ENCODE assay signal across 9 cellular contexts in the genomic region with DNA sequence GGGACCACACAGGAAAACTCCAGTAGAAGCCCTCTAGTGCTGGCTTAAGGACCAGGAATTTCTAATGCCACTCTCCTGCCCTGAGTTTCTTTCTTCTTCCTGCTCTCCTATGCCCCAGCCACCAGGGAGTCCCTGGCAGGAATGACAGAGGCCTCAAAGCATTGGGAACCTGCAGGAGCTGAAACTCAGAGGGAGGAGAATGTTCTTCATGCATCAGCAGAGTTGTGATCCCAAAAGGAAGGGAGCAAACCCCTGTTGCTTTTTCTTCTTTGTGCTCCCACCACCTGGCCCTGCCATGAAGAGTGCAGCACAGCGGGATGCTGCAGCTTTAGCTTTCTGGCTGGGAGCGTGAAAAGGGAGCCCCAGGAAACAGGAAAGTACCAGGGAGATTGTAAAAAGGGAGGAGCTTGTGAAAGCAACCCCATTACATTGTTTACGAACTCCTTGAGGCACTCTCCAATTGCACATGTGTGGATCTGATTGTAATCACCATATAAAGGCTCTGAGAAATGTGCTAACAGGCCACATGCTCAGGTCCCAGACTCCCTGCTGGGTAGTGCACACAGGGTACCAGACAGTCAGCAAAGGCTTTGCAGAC. TPM values are rescaled to one million over a fixed set of nuclear protein-coding genes. Genes with fewer than 3 reads are reported as not detected.
DNase-seq lines count a peak whose midpoint lies in the region; ATAC-seq and TF ChIP-seq lines count a peak whose summit lies in the region.
"Had no signal": no experiment of that assay in that cellular context is flagged by ENCODE, and none has a peak within 500 bp of the region (broad histone marks: within the 10 kb centered on the region; RNA-seq: fewer than 3 reads in every experiment).

No MANE protein-coding gene starts in this region.

- no TSS peak for BruUV-seq in Panc1 (replicated peaks; lab: Mats Ljungman, UMichigan)

- peaks cover 0 to 50% (median 0%) of the 10 kb centered on the region in 11 experiments; a peak in 5 of 22 replicates for H3K27me3 ChIP-seq in BLaER1 treated with 17β-estradiol and CSF1 and Interleukin-3, amounts not matched to agents 10 nM and 100 nM
- H3K27me3 ChIP-seq in Panc1 (ENCODE audit: control insufficient read depth, insufficient read depth, low read length), result no peaks in the 10 kb centered on the region
- H3K27me3 ChIP-seq in iPS DF 6.9 (ENCODE audit: control insufficient read depth, insufficient read depth, low read length), result no peaks in the 10 kb centered on the region
- H3K27me3 ChIP-seq in MG63, result no peaks in the 10 kb centered on the region
- no peaks in the 10 kb centered on the region for H3K27me3 ChIP-seq in CD8-positive, alpha-beta T cell (ENCODE audit: insufficient read depth, low read length)

- in situ Hi-C loops in Panc1 (cut with HindIII; ENCODE audit: low pct_unique_long_range_greater_than_20kb, low sequenced_read_pairs), result no loop called here

- H3K9ac ChIP-seq in BLaER1 treated with 17β-estradiol and CSF1 and Interleukin-3, amounts not matched to agents 10 nM and 100 nM, result no peak overlapping the region

- no peak overlapping the region for H3K27ac Mint-ChIP-seq in CD8-positive, alpha-beta T cell
- H3K27ac Mint-ChIP-seq: stimulated activated effector memory CD8-positive, alpha-beta T cell treated with anti-CD3 and anti-CD28 coated beads, Interleukin-12 subunit alpha, Interleukin-12 subunit beta, amount 100 ng/mL, for 72 hours had no signal

- H3K4me3 Mint-ChIP-seq in CD8-positive, alpha-beta T cell, result no peak overlapping the region
- H3K4me3 Mint-ChIP-seq: stimulated activated effector memory CD8-positive, alpha-beta T cell treated with anti-CD3 and anti-CD28 coated beads, Interleukin-12 subunit alpha, Interleukin-12 subunit beta, amount 100 ng/mL, for 72 hours had no signal

- CTCF ChIA-PET in Panc1 (lab: Charles Lee), result interaction anchor here (1.1 kb wide), 1 partner anchor 34 kb away, joined by 9 read pairs; a partner anchor contains a TSS
- CTCF ChIA-PET in CD8-positive, alpha-beta T cell (lab: Charles Lee), result interaction anchor here (3.3 kb wide), 1 partner anchor 9 kb away, joined by 15 read pairs; no protein-coding TSS in a partner anchor

- H3K27me3 Mint-ChIP-seq in CD8-positive, alpha-beta T cell (ENCODE audit: low read depth), result peaks cover 10% of the 10 kb centered on the region

- H3K4me2 ChIP-seq in BLaER1 treated with 17β-estradiol and CSF1 and Interleukin-3, amounts not matched to agents 10 nM and 100 nM, result peak overlapping the region in 10 of 11 experiments; percentile 0 to 74 (median 50); a peak in 18 of 22 replicates

- intact Hi-C loops in Panc1 (cut with micrococcal nuclease; ENCODE audit: unreplicated experiment), result no loop called here
- intact Hi-C loops in CD8-positive, alpha-beta T cell (cut with DNase I, micrococcal nuclease), result no loop called here

- no peaks in the 10 kb centered on the region for H3K9me3 Mint-ChIP-seq in CD8-positive, alpha-beta T cell
- H3K9me3 Mint-ChIP-seq: stimulated activated effector memory CD8-positive, alpha-beta T cell treated with anti-CD3 and anti-CD28 coated beads, Interleukin-12 subunit alpha, Interleukin-12 subunit beta, amount 100 ng/mL, for 72 hours had no signal

- H3K36me3 Mint-ChIP-seq in CD8-positive, alpha-beta T cell, result no peaks in the 10 kb centered on the region
- H3K36me3 Mint-ChIP-seq: stimulated activated effector memory CD8-positive, alpha-beta T cell treated with anti-CD3 and anti-CD28 coated beads, Interleukin-12 subunit alpha, Interleukin-12 subunit beta, amount 100 ng/mL, for 72 hours had no signal

- ATAC-seq in Panc1, result peak; percentile 82
- ATAC-seq in CD8-positive, alpha-beta T cell, result no peak
- ATAC-seq: stimulated activated effector memory CD8-positive, alpha-beta T cell treated with anti-CD3 and anti-CD28 coated beads, Interleukin-12 subunit alpha, Interleukin-12 subunit beta, amount 100 ng/mL, for 72 hours had no signal

- peak; percentile 10; the same call in 1 of the 2 replicates for TF ChIP-seq CTCF in Panc1 (IDR thresholded peaks at IDR 0.05)
- TF ChIP-seq CTCF in CD8-positive, alpha-beta T cell (IDR thresholded peaks at IDR 0.05), result no peak

- WGBS in iPS DF 6.9 (ENCODE audit: insufficient coverage, insufficient read length), result no CpG with 5 or more reads among the region's 3 CpGs

- H3K9me3 ChIP-seq in BLaER1 treated with 17β-estradiol and CSF1 and Interleukin-3, amounts not matched to agents 10 nM and 100 nM (replicated peaks in 1 of 11), result no peaks in the 10 kb centered on the region
- peaks cover 11% of the 10 kb centered on the region; the same call in 1 of the 2 replicates for H3K9me3 ChIP-seq in Panc1 (ENCODE audit: control insufficient read depth, insufficient read depth, low read depth, low read length)
- no peaks in the 10 kb centered on the region for H3K9me3 ChIP-seq in iPS DF 6.9 (ENCODE audit: control insufficient read depth, insufficient read depth, low read length)
- H3K9me3 ChIP-seq in MG63, result no peaks in the 10 kb centered on the region
- no peaks in the 10 kb centered on the region for H3K9me3 ChIP-seq in CD8-positive, alpha-beta T cell (ENCODE audit: low read length)

- POLR2A ChIA-PET in Panc1 (lab: Charles Lee), result interaction anchor here (0.7 to 0.9 kb wide), 2 partner anchors 45 to 126 kb away, joined by 3 read pairs; no protein-coding TSS in a partner anchor
- POLR2A ChIA-PET in CD8-positive, alpha-beta T cell (lab: Charles Lee), result interaction anchor here (1.0 kb wide), 1 partner anchor 15 kb away, joined by 3 read pairs; no protein-coding TSS in a partner anchor

- peaks cover 10 to 34% (median 19%) of the 10 kb centered on the region in 10 experiments; a peak in 17 of 20 replicates for H3K4me1 ChIP-seq in BLaER1 treated with 17β-estradiol and CSF1 and Interleukin-3, amounts not matched to agents 10 nM and 100 nM
- H3K4me1 ChIP-seq in Panc1 (ENCODE audit: control insufficient read depth, insufficient read depth, low read length) (peaks cover 32% of the 10 kb centered on the region), iPS DF 6.9 (ENCODE audit: control insufficient read depth, insufficient read depth, low read length) (peaks cover 5% of the 10 kb centered on the region)
- H3K4me1 ChIP-seq in CD8-positive, alpha-beta T cell (ENCODE audit: insufficient read depth, low read length), result no peaks in the 10 kb centered on the region

- no peaks in the 10 kb centered on the region for H3K36me3 ChIP-seq in BLaER1 treated with 17β-estradiol and CSF1 and Interleukin-3, amounts not matched to agents 10 nM and 100 nM
- H3K36me3 ChIP-seq in Panc1 (ENCODE audit: control insufficient read depth, insufficient read depth, low read length), result no peaks in the 10 kb centered on the region
- H3K36me3 ChIP-seq in iPS DF 6.9 (ENCODE audit: control insufficient read depth, insufficient read depth, low read length), result no peaks in the 10 kb centered on the region
- no peaks in the 10 kb centered on the region for H3K36me3 ChIP-seq in MG63
- H3K36me3 ChIP-seq in CD8-positive, alpha-beta T cell (ENCODE audit: insufficient read depth, low read length), result no peaks in the 10 kb centered on the region

- peaks cover 0 to 6% (median 0%) of the 10 kb centered on the region in 11 experiments; a peak in 1 of 22 replicates for H4K20me1 ChIP-seq in BLaER1 treated with 17β-estradiol and CSF1 and Interleukin-3, amounts not matched to agents 10 nM and 100 nM

- H3K4me1 Mint-ChIP-seq in CD8-positive, alpha-beta T cell (ENCODE audit: low read depth), result no peaks in the 10 kb centered on the region
- H3K4me1 Mint-ChIP-seq: stimulated activated effector memory CD8-positive, alpha-beta T cell treated with anti-CD3 and anti-CD28 coated beads, Interleukin-12 subunit alpha, Interleukin-12 subunit beta, amount 100 ng/mL, for 72 hours had no signal

- H3K27ac ChIP-seq in BLaER1 treated with 17β-estradiol and CSF1 and Interleukin-3, amounts not matched to agents 10 nM and 100 nM, result no peak overlapping the region
- H3K27ac ChIP-seq in Panc1 (ENCODE audit: low read length), result peak overlapping the region; percentile 78
- peak overlapping the region; percentile 76 for H3K27ac ChIP-seq in iPS DF 6.9 (ENCODE audit: low read length)
- H3K27ac ChIP-seq in CD8-positive, alpha-beta T cell (ENCODE audit: low read depth, low read length), result no peak overlapping the region

- peak; percentile 97 for DNase-seq in NCI-H1092 (lab: John Stamatoyannopoulos, UW)
- DNase-seq in Panc1 (ENCODE audit: low read depth, low spot score), result no peak
- DNase-seq in iPS DF 6.9 (ENCODE audit: low read depth, low spot score), result peak; percentile 55
- no peak for DNase-seq in MG63
- no peak for DNase-seq in CD8-positive, alpha-beta T cell
- DNase-seq in nucleus accumbens (lab: John Stamatoyannopoulos, UW), result no peak
- no peak for DNase-seq in activated CD8-positive, alpha-beta memory T cell treated with anti-CD3 and anti-CD28 coated beads, Interleukin-2, amount 50 U/mL, for 4 hours

- H3K4me3 ChIP-seq in BLaER1 treated with 17β-estradiol and CSF1 and Interleukin-3, amounts not matched to agents 10 nM and 100 nM, result no peak overlapping the region
- H3K4me3 ChIP-seq in Panc1 (ENCODE audit: low read depth in 2 of 2, low read length in 2 of 2), result no peak overlapping the region
- no peak overlapping the region for H3K4me3 ChIP-seq in iPS DF 6.9 (ENCODE audit: low read length)
- no peak overlapping the region for H3K4me3 ChIP-seq in MG63
- no peak overlapping the region for H3K4me3 ChIP-seq in CD8-positive, alpha-beta T cell (ENCODE audit: low read depth, low read length)

RNA-seq across cellular contexts. Expression of a gene that starts 34.7 kb away (rescaled TPM):
- 695 TPM for total RNA-seq in Panc1 (2021; ENCODE audit: unreplicated experiment)
- polyA plus RNA-seq in Panc1 (2012; ENCODE audit: insufficient read length), result 830 TPM
- 146 TPM in 2 replicates for total RNA-seq in MG63 (2014; rRNA removed; shearing (Covaris generic); ENCODE audit: low replicate concordance)
- total RNA-seq in CD8-positive, alpha-beta T cell, result 10 to 100 TPM; 34.0 to 36.8 TPM

RNA-seq across cellular contexts. Expression of a gene that starts 39.1 kb away (rescaled TPM):
- 151 TPM for total RNA-seq in Panc1 (2021; ENCODE audit: unreplicated experiment)
- 146 TPM for polyA plus RNA-seq in Panc1 (2012; ENCODE audit: insufficient read length)
- 57.6 and 62.5 TPM in 2 replicates for total RNA-seq in MG63 (2014; rRNA removed; shearing (Covaris generic); ENCODE audit: low replicate concordance)
- 10 to 100 TPM; 66.0 to 70.5 TPM for total RNA-seq in CD8-positive, alpha-beta T cell

Comparison
In these comparisons a context has a peak if more than half of its experiments do, and no peak if none do; other contexts are left out.
1. H3K27ac ChIP-seq: peak in Panc1 (single experiment) and iPS DF 6.9 (single experiment); none in BLaER1 treated with 17β-estradiol and CSF1 and Interleukin-3, amounts not matched to agents 10 nM and 100 nM (0 of 11) and CD8-positive, alpha-beta T cell (single experiment).
2. DNase-seq: peak in NCI-H1092 (single experiment) and iPS DF 6.9 (single experiment); none in Panc1 (single experiment), MG63 (single experiment), CD8-positive, alpha-beta T cell (0 of 7), nucleus accumbens (0 of 56) and activated CD8-positive, alpha-beta memory T cell treated with anti-CD3 and anti-CD28 coated beads, Interleukin-2, amount 50 U/mL, for 4 hours (single experiment).